Comparison of ENCODE assay signal across 1 cellular context in the genomic region with DNA sequence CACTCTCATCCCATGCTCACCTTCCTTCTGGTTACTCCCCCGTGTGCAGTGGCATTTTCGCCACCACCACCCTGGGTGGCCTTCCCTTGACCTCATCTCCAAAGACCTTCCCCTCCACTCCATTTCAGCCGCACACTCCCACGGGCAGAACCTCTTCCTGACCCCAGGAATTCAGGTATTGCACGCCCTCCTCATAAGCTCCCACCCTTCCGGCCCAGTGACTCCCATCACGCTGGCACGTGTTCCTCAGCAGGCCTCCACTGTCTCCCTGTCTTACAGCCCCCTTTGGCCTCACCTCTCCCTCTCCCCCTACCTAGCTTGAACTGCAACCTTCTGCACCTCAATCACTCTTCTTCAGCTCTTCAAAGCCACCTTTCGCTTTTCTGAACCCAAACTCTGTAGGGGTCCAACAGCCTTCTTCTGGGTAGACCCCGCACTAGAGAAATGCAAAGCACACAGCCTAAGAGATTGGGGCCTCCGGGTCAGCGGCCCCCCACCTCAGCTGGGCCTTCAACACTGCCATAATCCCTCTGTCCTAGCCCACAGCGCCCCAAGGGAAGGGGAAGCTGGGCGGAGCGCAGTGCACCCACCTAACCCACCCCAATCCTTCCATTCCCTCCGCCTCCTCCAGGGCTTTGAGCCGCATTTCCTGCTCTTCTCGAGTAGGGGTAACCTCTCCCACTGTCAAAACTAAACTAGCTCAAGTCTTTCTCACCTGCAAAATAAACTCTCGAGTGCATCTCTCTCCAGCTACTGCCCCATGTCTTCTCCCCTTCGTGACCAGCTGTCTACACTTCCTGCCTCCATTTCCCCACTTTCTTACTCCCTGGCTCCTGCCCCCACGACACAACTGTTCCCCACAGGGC.
TF ChIP-seq lines count a peak whose summit lies in the region.

No MANE protein-coding gene starts in this region.

TF ChIP-seq in K562, 482 proteins besides CTCF, POLR2A, EP300 and RAD21 (continued from another document and continues in another):
- TF ChIP-seq, protein P1, sequence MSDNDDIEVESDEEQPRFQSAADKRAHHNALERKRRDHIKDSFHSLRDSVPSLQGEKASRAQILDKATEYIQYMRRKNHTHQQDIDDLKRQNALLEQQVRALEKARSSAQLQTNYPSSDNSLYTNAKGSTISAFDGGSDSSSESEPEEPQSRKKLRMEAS (CRISPR knock-in tag; IDR thresholded peaks at IDR 0.05): peak; percentile 36; the same call in 1 of the 2 replicates
- TF ChIP-seq SRSF9 (IDR thresholded peaks at IDR 0.05; ENCODE audit: borderline replicate concordance, low read depth, low read length) (no peak), MCM3 (IDR thresholded peaks at IDR 0.05) (no peak), HNRNPLL (IDR thresholded peaks at IDR 0.05; ENCODE audit: low read depth, low read length, poor library complexity, severe bottlenecking) (no peak), NCOA2 (IDR thresholded peaks at IDR 0.05; ENCODE audit: partially characterized antibody in 2 of 2) (no peak), HDAC6 (IDR thresholded peaks at IDR 0.05; ENCODE audit: low read depth, low read length) (no peak), DACH1 (IDR thresholded peaks at IDR 0.05; ENCODE audit: partially characterized antibody) (no peak), MTF1 (CRISPR knock-in tag; IDR thresholded peaks at IDR 0.05; ENCODE audit: borderline replicate concordance) (no peak), GABPA (tag; conservative IDR thresholded peaks at IDR 0.05; ENCODE audit: low read depth) (no peak), CEBPB (tag; IDR thresholded peaks at IDR 0.05) (no peak), LCOR (CRISPR knock-in tag; IDR thresholded peaks at IDR 0.05) (no peak), E2F3 (CRISPR knock-in tag; IDR thresholded peaks at IDR 0.05) (no peak), KLF6 (CRISPR knock-in tag; IDR thresholded peaks at IDR 0.05; ENCODE audit: borderline replicate concordance) (no peak), MTA2 (IDR thresholded peaks at IDR 0.05; ENCODE audit: low read depth) (no peak; the same call in 1 of the 2 replicates), EGR1 (conservative IDR thresholded peaks at IDR 0.05) (no peak), STAT5A (IDR thresholded peaks at IDR 0.05; ENCODE audit: borderline replicate concordance, low read length) (no peak), ZNF184 (CRISPR knock-in tag; IDR thresholded peaks at IDR 0.05) (no peak), RUNX1 (IDR thresholded peaks at IDR 0.05; ENCODE audit: low read depth) (no peak), HDAC1 (IDR thresholded peaks at IDR 0.05) (0 out of 4 replicates have a peak, but pooled peaks of 1 of the 2 experiments have one; percentile 8), KLF16 (IDR thresholded peaks at IDR 0.05) (no peak), SRSF7 (optimal IDR thresholded peaks at IDR 0.05; ENCODE audit: low read depth, low read length) (no peak), BHLHE40 (IDR thresholded peaks at IDR 0.05; ENCODE audit: low read length) (peak; percentile 62), POLR3G (IDR thresholded peaks at IDR 0.05; ENCODE audit: extremely low read depth, insufficient read length, insufficient replicate concordance) (no peak), SIRT6 (IDR thresholded peaks at IDR 0.05; ENCODE audit: low read depth, low read length) (no peak), POLR2AphosphoS2 (IDR thresholded peaks at IDR 0.05; ENCODE audit: low read length) (no peak), NFIC (IDR thresholded peaks at IDR 0.05) (no peak), DIDO1 (tag; IDR thresholded peaks at IDR 0.05; ENCODE audit: low read depth) (no peak), ZKSCAN8 (CRISPR knock-in tag; IDR thresholded peaks at IDR 0.05) (no peak), KAT7 (CRISPR knock-in tag; IDR thresholded peaks at IDR 0.05; ENCODE audit: borderline replicate concordance) (no peak), POLR2G (IDR thresholded peaks at IDR 0.05; ENCODE audit: low read depth, low read length) (0 out of 2 replicates have a peak, but pooled peaks have one; percentile 4)
- TF ChIP-seq, protein P2, sequence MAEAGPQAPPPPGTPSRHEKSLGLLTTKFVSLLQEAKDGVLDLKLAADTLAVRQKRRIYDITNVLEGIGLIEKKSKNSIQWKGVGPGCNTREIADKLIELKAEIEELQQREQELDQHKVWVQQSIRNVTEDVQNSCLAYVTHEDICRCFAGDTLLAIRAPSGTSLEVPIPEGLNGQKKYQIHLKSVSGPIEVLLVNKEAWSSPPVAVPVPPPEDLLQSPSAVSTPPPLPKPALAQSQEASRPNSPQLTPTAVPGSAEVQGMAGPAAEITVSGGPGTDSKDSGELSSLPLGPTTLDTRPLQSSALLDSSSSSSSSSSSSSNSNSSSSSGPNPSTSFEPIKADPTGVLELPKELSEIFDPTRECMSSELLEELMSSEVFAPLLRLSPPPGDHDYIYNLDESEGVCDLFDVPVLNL (CRISPR knock-in tag; IDR thresholded peaks at IDR 0.05; ENCODE audit: low read depth): no peak
- TF ChIP-seq, protein P3, sequence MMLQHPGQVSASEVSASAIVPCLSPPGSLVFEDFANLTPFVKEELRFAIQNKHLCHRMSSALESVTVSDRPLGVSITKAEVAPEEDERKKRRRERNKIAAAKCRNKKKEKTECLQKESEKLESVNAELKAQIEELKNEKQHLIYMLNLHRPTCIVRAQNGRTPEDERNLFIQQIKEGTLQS (IDR thresholded peaks at IDR 0.05): no peak
- TF ChIP-seq, protein P3 (CRISPR knock-in tag; conservative IDR thresholded peaks at IDR 0.05): no peak
- TF ChIP-seq, protein P4, sequence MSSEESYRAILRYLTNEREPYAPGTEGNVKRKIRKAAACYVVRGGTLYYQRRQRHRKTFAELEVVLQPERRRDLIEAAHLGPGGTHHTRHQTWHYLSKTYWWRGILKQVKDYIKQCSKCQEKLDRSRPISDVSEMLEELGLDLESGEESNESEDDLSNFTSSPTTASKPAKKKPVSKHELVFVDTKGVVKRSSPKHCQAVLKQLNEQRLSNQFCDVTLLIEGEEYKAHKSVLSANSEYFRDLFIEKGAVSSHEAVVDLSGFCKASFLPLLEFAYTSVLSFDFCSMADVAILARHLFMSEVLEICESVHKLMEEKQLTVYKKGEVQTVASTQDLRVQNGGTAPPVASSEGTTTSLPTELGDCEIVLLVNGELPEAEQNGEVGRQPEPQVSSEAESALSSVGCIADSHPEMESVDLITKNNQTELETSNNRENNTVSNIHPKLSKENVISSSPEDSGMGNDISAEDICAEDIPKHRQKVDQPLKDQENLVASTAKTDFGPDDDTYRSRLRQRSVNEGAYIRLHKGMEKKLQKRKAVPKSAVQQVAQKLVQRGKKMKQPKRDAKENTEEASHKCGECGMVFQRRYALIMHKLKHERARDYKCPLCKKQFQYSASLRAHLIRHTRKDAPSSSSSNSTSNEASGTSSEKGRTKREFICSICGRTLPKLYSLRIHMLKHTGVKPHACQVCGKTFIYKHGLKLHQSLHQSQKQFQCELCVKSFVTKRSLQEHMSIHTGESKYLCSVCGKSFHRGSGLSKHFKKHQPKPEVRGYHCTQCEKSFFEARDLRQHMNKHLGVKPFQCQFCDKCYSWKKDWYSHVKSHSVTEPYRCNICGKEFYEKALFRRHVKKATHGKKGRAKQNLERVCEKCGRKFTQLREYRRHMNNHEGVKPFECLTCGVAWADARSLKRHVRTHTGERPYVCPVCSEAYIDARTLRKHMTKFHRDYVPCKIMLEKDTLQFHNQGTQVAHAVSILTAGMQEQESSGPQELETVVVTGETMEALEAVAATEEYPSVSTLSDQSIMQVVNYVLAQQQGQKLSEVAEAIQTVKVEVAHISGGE (CRISPR knock-in tag; IDR thresholded peaks at IDR 0.05): peak in 1 of 3 experiments; percentile 46; a peak in 1 of 6 replicates
- TF ChIP-seq, protein P5, sequence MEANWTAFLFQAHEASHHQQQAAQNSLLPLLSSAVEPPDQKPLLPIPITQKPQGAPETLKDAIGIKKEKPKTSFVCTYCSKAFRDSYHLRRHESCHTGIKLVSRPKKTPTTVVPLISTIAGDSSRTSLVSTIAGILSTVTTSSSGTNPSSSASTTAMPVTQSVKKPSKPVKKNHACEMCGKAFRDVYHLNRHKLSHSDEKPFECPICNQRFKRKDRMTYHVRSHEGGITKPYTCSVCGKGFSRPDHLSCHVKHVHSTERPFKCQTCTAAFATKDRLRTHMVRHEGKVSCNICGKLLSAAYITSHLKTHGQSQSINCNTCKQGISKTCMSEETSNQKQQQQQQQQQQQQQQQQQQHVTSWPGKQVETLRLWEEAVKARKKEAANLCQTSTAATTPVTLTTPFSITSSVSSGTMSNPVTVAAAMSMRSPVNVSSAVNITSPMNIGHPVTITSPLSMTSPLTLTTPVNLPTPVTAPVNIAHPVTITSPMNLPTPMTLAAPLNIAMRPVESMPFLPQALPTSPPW (CRISPR knock-in tag; IDR thresholded peaks at IDR 0.05): no peak
- TF ChIP-seq, protein P6, sequence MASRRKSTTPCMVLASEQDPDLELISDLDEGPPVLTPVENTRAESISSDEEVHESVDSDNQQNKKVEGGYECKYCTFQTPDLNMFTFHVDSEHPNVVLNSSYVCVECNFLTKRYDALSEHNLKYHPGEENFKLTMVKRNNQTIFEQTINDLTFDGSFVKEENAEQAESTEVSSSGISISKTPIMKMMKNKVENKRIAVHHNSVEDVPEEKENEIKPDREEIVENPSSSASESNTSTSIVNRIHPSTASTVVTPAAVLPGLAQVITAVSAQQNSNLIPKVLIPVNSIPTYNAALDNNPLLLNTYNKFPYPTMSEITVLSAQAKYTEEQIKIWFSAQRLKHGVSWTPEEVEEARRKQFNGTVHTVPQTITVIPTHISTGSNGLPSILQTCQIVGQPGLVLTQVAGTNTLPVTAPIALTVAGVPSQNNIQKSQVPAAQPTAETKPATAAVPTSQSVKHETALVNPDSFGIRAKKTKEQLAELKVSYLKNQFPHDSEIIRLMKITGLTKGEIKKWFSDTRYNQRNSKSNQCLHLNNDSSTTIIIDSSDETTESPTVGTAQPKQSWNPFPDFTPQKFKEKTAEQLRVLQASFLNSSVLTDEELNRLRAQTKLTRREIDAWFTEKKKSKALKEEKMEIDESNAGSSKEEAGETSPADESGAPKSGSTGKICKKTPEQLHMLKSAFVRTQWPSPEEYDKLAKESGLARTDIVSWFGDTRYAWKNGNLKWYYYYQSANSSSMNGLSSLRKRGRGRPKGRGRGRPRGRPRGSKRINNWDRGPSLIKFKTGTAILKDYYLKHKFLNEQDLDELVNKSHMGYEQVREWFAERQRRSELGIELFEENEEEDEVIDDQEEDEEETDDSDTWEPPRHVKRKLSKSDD (conservative IDR thresholded peaks at IDR 0.05; ENCODE audit: low read length): no peak
- TF ChIP-seq, protein P7, sequence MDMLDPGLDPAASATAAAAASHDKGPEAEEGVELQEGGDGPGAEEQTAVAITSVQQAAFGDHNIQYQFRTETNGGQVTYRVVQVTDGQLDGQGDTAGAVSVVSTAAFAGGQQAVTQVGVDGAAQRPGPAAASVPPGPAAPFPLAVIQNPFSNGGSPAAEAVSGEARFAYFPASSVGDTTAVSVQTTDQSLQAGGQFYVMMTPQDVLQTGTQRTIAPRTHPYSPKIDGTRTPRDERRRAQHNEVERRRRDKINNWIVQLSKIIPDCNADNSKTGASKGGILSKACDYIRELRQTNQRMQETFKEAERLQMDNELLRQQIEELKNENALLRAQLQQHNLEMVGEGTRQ (CRISPR knock-in tag; IDR thresholded peaks at IDR 0.05): 0 out of 2 replicates have a peak, but pooled peaks have one; percentile 17
- TF ChIP-seq, protein P8, sequence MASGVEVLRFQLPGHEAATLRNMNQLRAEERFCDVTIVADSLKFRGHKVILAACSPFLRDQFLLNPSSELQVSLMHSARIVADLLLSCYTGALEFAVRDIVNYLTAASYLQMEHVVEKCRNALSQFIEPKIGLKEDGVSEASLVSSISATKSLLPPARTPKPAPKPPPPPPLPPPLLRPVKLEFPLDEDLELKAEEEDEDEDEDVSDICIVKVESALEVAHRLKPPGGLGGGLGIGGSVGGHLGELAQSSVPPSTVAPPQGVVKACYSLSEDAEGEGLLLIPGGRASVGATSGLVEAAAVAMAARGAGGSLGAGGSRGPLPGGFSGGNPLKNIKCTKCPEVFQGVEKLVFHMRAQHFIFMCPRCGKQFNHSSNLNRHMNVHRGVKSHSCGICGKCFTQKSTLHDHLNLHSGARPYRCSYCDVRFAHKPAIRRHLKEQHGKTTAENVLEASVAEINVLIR (CRISPR knock-in tag; IDR thresholded peaks at IDR 0.05): no peak
- TF ChIP-seq, protein P9, sequence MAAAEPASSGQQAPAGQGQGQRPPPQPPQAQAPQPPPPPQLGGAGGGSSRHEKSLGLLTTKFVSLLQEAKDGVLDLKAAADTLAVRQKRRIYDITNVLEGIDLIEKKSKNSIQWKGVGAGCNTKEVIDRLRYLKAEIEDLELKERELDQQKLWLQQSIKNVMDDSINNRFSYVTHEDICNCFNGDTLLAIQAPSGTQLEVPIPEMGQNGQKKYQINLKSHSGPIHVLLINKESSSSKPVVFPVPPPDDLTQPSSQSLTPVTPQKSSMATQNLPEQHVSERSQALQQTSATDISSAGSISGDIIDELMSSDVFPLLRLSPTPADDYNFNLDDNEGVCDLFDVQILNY (CRISPR knock-in tag; IDR thresholded peaks at IDR 0.05): no peak
- TF ChIP-seq, protein P10, sequence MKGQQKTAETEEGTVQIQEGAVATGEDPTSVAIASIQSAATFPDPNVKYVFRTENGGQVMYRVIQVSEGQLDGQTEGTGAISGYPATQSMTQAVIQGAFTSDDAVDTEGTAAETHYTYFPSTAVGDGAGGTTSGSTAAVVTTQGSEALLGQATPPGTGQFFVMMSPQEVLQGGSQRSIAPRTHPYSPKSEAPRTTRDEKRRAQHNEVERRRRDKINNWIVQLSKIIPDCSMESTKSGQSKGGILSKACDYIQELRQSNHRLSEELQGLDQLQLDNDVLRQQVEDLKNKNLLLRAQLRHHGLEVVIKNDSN (CRISPR knock-in tag; IDR thresholded peaks at IDR 0.05): no peak
- TF ChIP-seq, protein P11, sequence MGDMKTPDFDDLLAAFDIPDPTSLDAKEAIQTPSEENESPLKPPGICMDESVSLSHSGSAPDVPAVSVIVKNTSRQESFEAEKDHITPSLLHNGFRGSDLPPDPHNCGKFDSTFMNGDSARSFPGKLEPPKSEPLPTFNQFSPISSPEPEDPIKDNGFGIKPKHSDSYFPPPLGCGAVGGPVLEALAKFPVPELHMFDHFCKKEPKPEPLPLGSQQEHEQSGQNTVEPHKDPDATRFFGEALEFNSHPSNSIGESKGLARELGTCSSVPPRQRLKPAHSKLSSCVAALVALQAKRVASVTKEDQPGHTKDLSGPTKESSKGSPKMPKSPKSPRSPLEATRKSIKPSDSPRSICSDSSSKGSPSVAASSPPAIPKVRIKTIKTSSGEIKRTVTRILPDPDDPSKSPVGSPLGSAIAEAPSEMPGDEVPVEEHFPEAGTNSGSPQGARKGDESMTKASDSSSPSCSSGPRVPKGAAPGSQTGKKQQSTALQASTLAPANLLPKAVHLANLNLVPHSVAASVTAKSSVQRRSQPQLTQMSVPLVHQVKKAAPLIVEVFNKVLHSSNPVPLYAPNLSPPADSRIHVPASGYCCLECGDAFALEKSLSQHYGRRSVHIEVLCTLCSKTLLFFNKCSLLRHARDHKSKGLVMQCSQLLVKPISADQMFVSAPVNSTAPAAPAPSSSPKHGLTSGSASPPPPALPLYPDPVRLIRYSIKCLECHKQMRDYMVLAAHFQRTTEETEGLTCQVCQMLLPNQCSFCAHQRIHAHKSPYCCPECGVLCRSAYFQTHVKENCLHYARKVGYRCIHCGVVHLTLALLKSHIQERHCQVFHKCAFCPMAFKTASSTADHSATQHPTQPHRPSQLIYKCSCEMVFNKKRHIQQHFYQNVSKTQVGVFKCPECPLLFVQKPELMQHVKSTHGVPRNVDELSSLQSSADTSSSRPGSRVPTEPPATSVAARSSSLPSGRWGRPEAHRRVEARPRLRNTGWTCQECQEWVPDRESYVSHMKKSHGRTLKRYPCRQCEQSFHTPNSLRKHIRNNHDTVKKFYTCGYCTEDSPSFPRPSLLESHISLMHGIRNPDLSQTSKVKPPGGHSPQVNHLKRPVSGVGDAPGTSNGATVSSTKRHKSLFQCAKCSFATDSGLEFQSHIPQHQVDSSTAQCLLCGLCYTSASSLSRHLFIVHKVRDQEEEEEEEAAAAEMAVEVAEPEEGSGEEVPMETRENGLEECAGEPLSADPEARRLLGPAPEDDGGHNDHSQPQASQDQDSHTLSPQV (IDR thresholded peaks at IDR 0.05): peak; percentile 91; the same call in 1 of the 2 replicates
